1 cellular context compared by ENCODE assay signal in genomic region chr5:15833365-15833764, GRCh38.
TF ChIP-seq lines count a peak whose summit lies in the region.

No MANE protein-coding gene starts in this region.

TF ChIP-seq in IMR-90, 13 proteins besides CTCF, POLR2A, EP300 and RAD21 (continued from another document):
- TF ChIP-seq, protein P1, sequence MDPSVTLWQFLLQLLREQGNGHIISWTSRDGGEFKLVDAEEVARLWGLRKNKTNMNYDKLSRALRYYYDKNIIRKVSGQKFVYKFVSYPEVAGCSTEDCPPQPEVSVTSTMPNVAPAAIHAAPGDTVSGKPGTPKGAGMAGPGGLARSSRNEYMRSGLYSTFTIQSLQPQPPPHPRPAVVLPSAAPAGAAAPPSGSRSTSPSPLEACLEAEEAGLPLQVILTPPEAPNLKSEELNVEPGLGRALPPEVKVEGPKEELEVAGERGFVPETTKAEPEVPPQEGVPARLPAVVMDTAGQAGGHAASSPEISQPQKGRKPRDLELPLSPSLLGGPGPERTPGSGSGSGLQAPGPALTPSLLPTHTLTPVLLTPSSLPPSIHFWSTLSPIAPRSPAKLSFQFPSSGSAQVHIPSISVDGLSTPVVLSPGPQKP (IDR thresholded peaks at IDR 0.05; ENCODE audit: borderline replicate concordance, low read depth, low read length) = no peak
- no peak for TF ChIP-seq FOS (IDR thresholded peaks at IDR 0.05; ENCODE audit: low read depth, low read length)
